In genomic region chr20:54456423-54456822, GRCh38 we compare ENCODE assay signal across 24 cellular contexts.
"Had no signal": no experiment of that assay in that cellular context is flagged by ENCODE, and none has a peak within 500 bp of the region (broad histone marks: within the 10 kb centered on the region; RNA-seq: fewer than 3 reads in every experiment).

No MANE protein-coding gene starts in this region.

- DNase-seq: dorsolateral prefrontal cortex; effector CD4-positive, alpha-beta T cell; head of caudate nucleus; left ventricle myocardium superior; lower lobe of right lung; naive thymus-derived CD8-positive, alpha-beta T cell; nephron progenitor cell; nucleus accumbens; stimulated activated CD4-positive, alpha-beta T cell treated with anti-CD3 and anti-CD28 coated beads, Interleukin-12 subunit alpha, Interleukin-12 subunit beta, amount 100 ng/mL, for 4 hours; stimulated activated CD4-positive, alpha-beta T cell treated with anti-CD3 and anti-CD28 coated beads, Interleukin-1b, Interleukin-23, amount 100 ng/mL, for 48 hours; stimulated activated CD4-positive, alpha-beta T cell treated with anti-CD3 and anti-CD28 coated beads, Interleukin-4, amount 100 ng/mL, for 1 hour; stimulated activated CD8-positive, alpha-beta memory T cell treated with anti-CD3 and anti-CD28 coated beads, Interleukin-4, amount 100 ng/mL, for 48 hours; stimulated activated naive CD4-positive, alpha-beta T cell; stimulated activated naive CD8-positive, alpha-beta T cell treated with anti-CD3 and anti-CD28 coated beads, Interleukin-15, amount 100 ng/mL, for 72 hours; substantia nigra; testis; tibial artery; upper lobe of left lung; uterus had no signal

- ATAC-seq: left ventricle myocardium superior; lower lobe of right lung; naive thymus-derived CD8-positive, alpha-beta T cell; sciatic nerve; stimulated activated naive CD8-positive, alpha-beta T cell treated with anti-CD3 and anti-CD28 coated beads, Interleukin-15, amount 100 ng/mL, for 72 hours had no signal

- FAIRE-seq: frontal cortex, keratinocyte had no signal

- H3K27ac ChIP-seq: dorsolateral prefrontal cortex, lower lobe of right lung, prostate gland, right atrium auricular region, testis, tibial artery, upper lobe of left lung, uterus had no signal
